In the genomic region with DNA sequence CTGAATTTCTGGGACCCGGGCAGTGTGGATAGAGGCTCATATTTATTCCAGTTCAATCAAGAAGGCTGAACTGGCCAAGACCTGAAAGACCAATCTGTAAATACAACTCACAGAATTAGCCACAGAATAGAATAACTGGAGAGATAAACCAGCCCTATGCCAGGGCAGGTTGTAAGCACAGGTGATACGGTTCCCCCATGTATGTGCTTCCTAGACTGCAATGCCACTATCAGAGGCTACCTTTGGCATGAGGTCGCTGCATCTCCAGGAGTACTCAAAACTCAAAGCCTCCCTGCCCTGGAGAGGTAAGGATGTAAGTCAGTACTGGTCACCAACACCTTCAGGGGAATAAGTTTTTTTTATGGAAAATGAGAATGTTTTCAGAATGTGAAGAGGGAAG, we compare ENCODE assay signal across 19 cellular contexts.
DNase-seq lines count a peak whose midpoint lies in the region; ATAC-seq, FAIRE-seq and TF ChIP-seq lines count a peak whose summit lies in the region.
"Had no signal": no experiment of that assay in that cellular context is flagged by ENCODE, and none has a peak within 500 bp of the region (broad histone marks: within the 10 kb centered on the region; RNA-seq: fewer than 3 reads in every experiment).

No MANE protein-coding gene starts in this region.

- no peak overlapping the region for H2BK12ac ChIP-seq in trophoblast cell (ENCODE audit: low read length)

- H3K4me2 ChIP-seq in astrocyte (ENCODE audit: low read length) (no peak overlapping the region), trophoblast cell (ENCODE audit: low read length) (no peak overlapping the region)

- H4K12ac ChIP-seq in trophoblast cell (ENCODE audit: low read depth, low read length), result no peak overlapping the region

- no peak overlapping the region for H4K8ac ChIP-seq in trophoblast cell (ENCODE audit: low read depth, low read length)

- no peak overlapping the region for H3K23ac ChIP-seq in trophoblast cell (ENCODE audit: low read length)

- H3K9ac ChIP-seq in astrocyte (ENCODE audit: low read length) (no peak overlapping the region), trophoblast cell (ENCODE audit: low read length) (no peak overlapping the region)

- DNase-seq in astrocyte (ENCODE audit: low read depth) (no peak), trophoblast cell (no peak), thoracic aorta (ENCODE audit: low spot score) (no peak), heart right ventricle (no peak), transverse colon (no peak)
- no peak for DNase-seq in stimulated activated naive CD8-positive, alpha-beta T cell treated with anti-CD3 and anti-CD28 coated beads, Interleukin-15, amount 100 ng/mL, for 72 hours
- DNase-seq: C1 segment of cervical spinal cord; CD4-positive, alpha-beta memory T cell; COR-L47; DMS53; DMS79 treated with DMSO at 0.1 percent for 48 hours; GF-D8; GOT3; HCEC 1CT had no signal

- no peak overlapping the region for H4K91ac ChIP-seq in trophoblast cell (ENCODE audit: low read depth, low read length)

- H3K4me1 ChIP-seq in astrocyte (ENCODE audit: insufficient read depth, low read length) (no peaks in the 10 kb centered on the region), trophoblast cell (ENCODE audit: control insufficient read depth in 1 of 2, insufficient read depth in 2 of 2, low read length in 2 of 2) (peaks cover 0 to 5% of the 10 kb centered on the region in 2 experiments), thoracic aorta (ENCODE audit: control insufficient read depth in 1 of 2, low read depth in 2 of 2) (peaks cover 26 to 68% of the 10 kb centered on the region in 2 donors), heart right ventricle (peaks cover 0 to 13% (median 0%) of the 10 kb centered on the region in 9 donors), transverse colon (no peaks in the 10 kb centered on the region)

- peak overlapping the region; percentile 56 for H3K27ac Mint-ChIP-seq in astrocyte (ENCODE audit: unreplicated experiment)
- no peak overlapping the region for H3K27ac Mint-ChIP-seq in stimulated activated naive CD8-positive, alpha-beta T cell treated with anti-CD3 and anti-CD28 coated beads, Interleukin-15, amount 100 ng/mL, for 72 hours
- H3K27ac Mint-ChIP-seq: CD4-positive, alpha-beta memory T cell had no signal

- H2BK5ac ChIP-seq in trophoblast cell (ENCODE audit: low read depth, low read length, poor library complexity), result no peak overlapping the region

- H3K27me3 ChIP-seq in astrocyte (ENCODE audit: insufficient read depth, low read length) (no peaks in the 10 kb centered on the region), trophoblast cell (ENCODE audit: insufficient read depth, low read length) (no peaks in the 10 kb centered on the region), thoracic aorta (replicated peaks; ENCODE audit: insufficient read depth) (no peaks in the 10 kb centered on the region), heart right ventricle (no peaks in the 10 kb centered on the region), transverse colon (no peaks in the 10 kb centered on the region)

- H3K27ac ChIP-seq in astrocyte (ENCODE audit: low read depth, low read length) (no peak overlapping the region), trophoblast cell (ENCODE audit: low read depth, low read length) (no peak overlapping the region), thoracic aorta (peak overlapping the region; percentile 43 to 78), heart right ventricle (no peak overlapping the region), transverse colon (no peak overlapping the region)

- no peak overlapping the region for H3K14ac ChIP-seq in trophoblast cell (ENCODE audit: low read length)

- H3K27me3 Mint-ChIP-seq in astrocyte (ENCODE audit: low read depth, unreplicated experiment), result no peaks in the 10 kb centered on the region
- H3K27me3 Mint-ChIP-seq in stimulated activated naive CD8-positive, alpha-beta T cell treated with anti-CD3 and anti-CD28 coated beads, Interleukin-15, amount 100 ng/mL, for 72 hours, result peaks cover 4% of the 10 kb centered on the region

- H3K36me3 Mint-ChIP-seq in astrocyte (ENCODE audit: low read depth, unreplicated experiment), result no peaks in the 10 kb centered on the region
- H3K36me3 Mint-ChIP-seq: CD4-positive, alpha-beta memory T cell had no signal

- no peak for TF ChIP-seq POLR2A in transverse colon (IDR thresholded peaks at IDR 0.05)

- H3K36me3 ChIP-seq in astrocyte (ENCODE audit: insufficient read depth, low read length) (no peaks in the 10 kb centered on the region), trophoblast cell (ENCODE audit: control insufficient read depth in 1 of 2, insufficient read depth in 2 of 2, low read length in 2 of 2) (no peaks in the 10 kb centered on the region), thoracic aorta (no peaks in the 10 kb centered on the region), heart right ventricle (no peaks in the 10 kb centered on the region), transverse colon (no peaks in the 10 kb centered on the region)

- WGBS in trophoblast cell (ENCODE audit: extremely low coverage, insufficient coverage, insufficient read length), result no CpG with 5 or more reads among the region's 3 CpGs
- WGBS in heart right ventricle, 2 donors, result 93 to 97% methylated on average over 3 of the region's 3 CpGs
- 90% methylated on average over 3 of the region's 3 CpGs; no CpG with 5 or more reads in 1 of the 2 donors for WGBS in transverse colon (ENCODE audit: low coverage in 1 of 2), 2 donors

- FAIRE-seq in astrocyte (lab: Jason Lieb, UNC), result no peak
- FAIRE-seq: GM12891, GM18507, GM19239, H54 had no signal

- no peak for TF ChIP-seq EP300 in transverse colon (IDR thresholded peaks at IDR 0.05; ENCODE audit: low read depth)

- no peak for ATAC-seq in thoracic aorta (ENCODE audit: insufficient number of reproducible peaks, low FRiP score, low read depth)
- no peak for ATAC-seq in heart right ventricle
- no peak for ATAC-seq in HG02588 (IDR thresholded peaks at IDR 0.05; ENCODE audit: unreplicated experiment)
- no peak for ATAC-seq in stimulated activated naive CD8-positive, alpha-beta T cell treated with anti-CD3 and anti-CD28 coated beads, Interleukin-15, amount 100 ng/mL, for 72 hours

- intact Hi-C loops in heart right ventricle (cut with DNase I) (no loop called here), transverse colon (cut with DNase I; ENCODE audit: low total_unique reads) (no loop called here)

- H3K4me3 ChIP-seq in astrocyte (ENCODE audit: insufficient read depth, low read depth, low read length) (no peak overlapping the region), trophoblast cell (ENCODE audit: low read depth, low read length) (no peak overlapping the region), thoracic aorta (no peak overlapping the region), heart right ventricle (no peak overlapping the region), transverse colon (no peak overlapping the region)

- H4K20me1 ChIP-seq in astrocyte (ENCODE audit: insufficient read depth, low read length), result no peaks in the 10 kb centered on the region

- no peak overlapping the region for H3K4me3 Mint-ChIP-seq in astrocyte (ENCODE audit: unreplicated experiment)
- H3K4me3 Mint-ChIP-seq in stimulated activated naive CD8-positive, alpha-beta T cell treated with anti-CD3 and anti-CD28 coated beads, Interleukin-15, amount 100 ng/mL, for 72 hours, result no peak overlapping the region
- H3K4me3 Mint-ChIP-seq: CD4-positive, alpha-beta memory T cell had no signal

- peak overlapping the region; percentile 8 for H2BK120ac ChIP-seq in trophoblast cell (ENCODE audit: insufficient read depth, low read length, poor library complexity)

- H3K79me1 ChIP-seq in trophoblast cell (ENCODE audit: low read length), result peaks cover 4% of the 10 kb centered on the region

- in situ Hi-C loops in transverse colon (cut with MboI; ENCODE audit: low pct_ligation_motif_present in 1 of 4, low pct_unique_long_range_greater_than_20kb in 1 of 4, low sequenced_read_pairs in 3 of 4), result no loop called here

- no peak overlapping the region for H2AK5ac ChIP-seq in trophoblast cell (ENCODE audit: low read length)

- H3K18ac ChIP-seq in trophoblast cell (ENCODE audit: low read length), result peak overlapping the region; percentile 9

- H2AFZ ChIP-seq in astrocyte (ENCODE audit: low read depth, low read length) (no peak overlapping the region), trophoblast cell (ENCODE audit: insufficient read depth, low read length, poor library complexity) (no peak overlapping the region)

- no peaks in the 10 kb centered on the region for H3K9me3 Mint-ChIP-seq in astrocyte (ENCODE audit: unreplicated experiment)
- no peaks in the 10 kb centered on the region for H3K9me3 Mint-ChIP-seq in stimulated activated naive CD8-positive, alpha-beta T cell treated with anti-CD3 and anti-CD28 coated beads, Interleukin-15, amount 100 ng/mL, for 72 hours
- H3K9me3 Mint-ChIP-seq: CD4-positive, alpha-beta memory T cell had no signal

- no peaks in the 10 kb centered on the region for H3K9me3 ChIP-seq in astrocyte (ENCODE audit: insufficient read depth, low read depth, low read length)
- no peaks in the 10 kb centered on the region for H3K9me3 ChIP-seq in trophoblast cell (ENCODE audit: insufficient read depth, low read depth, low read length)
- no peaks in the 10 kb centered on the region for H3K9me3 ChIP-seq in thoracic aorta
- H3K9me3 ChIP-seq in heart right ventricle, result no peaks in the 10 kb centered on the region
- no peaks in the 10 kb centered on the region for H3K9me3 ChIP-seq in transverse colon

- peak overlapping the region; percentile 3 for H3K4ac ChIP-seq in trophoblast cell (ENCODE audit: low read depth, low read length)

- H3K4me1 Mint-ChIP-seq in astrocyte (ENCODE audit: low read depth, unreplicated experiment), result peaks cover 1% of the 10 kb centered on the region
- no peaks in the 10 kb centered on the region for H3K4me1 Mint-ChIP-seq in stimulated activated naive CD8-positive, alpha-beta T cell treated with anti-CD3 and anti-CD28 coated beads, Interleukin-15, amount 100 ng/mL, for 72 hours
- H3K4me1 Mint-ChIP-seq: CD4-positive, alpha-beta memory T cell had no signal

- TF ChIP-seq CTCF in astrocyte (IDR thresholded peaks at IDR 0.05; ENCODE audit: insufficient read depth, low read depth, low read length) (no peak), thoracic aorta (IDR thresholded peaks at IDR 0.05) (no peak), heart right ventricle (IDR thresholded peaks at IDR 0.05) (no peak), transverse colon (IDR thresholded peaks at IDR 0.05) (no peak)

- H3K79me2 ChIP-seq in astrocyte (ENCODE audit: insufficient read depth, low read length) (no peaks in the 10 kb centered on the region), trophoblast cell (ENCODE audit: control insufficient read depth, insufficient read depth, low read length, poor library complexity) (peaks cover 2% of the 10 kb centered on the region)

Comparison
In these comparisons a context has a peak if more than half of its experiments do, and no peak if none do; other contexts are left out.
1. H3K27ac ChIP-seq: peak in thoracic aorta (2 of 2); none in astrocyte (single experiment), trophoblast cell (single experiment), heart right ventricle (0 of 10) and transverse colon (0 of 4).